19 cellular contexts compared by ENCODE assay signal in the genomic region with DNA sequence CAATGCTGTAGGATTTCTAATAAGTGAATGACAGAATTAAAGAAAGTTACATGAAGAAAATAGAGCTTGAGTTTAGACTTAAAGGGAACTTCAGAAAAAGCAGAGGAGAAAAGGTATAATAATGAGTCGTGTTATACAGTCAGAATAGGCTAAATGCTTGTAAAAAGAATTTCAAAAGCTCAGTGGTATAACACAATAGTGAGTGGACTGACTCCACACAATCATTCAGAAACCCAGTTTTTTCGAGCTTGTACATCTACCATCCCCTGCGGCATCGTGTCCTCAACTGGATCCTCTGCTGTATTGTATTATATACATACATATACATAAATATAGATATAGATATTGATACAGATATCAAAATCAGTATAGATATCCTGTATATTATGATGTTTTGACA. TPM values are rescaled to one million over a fixed set of nuclear protein-coding genes. Genes with fewer than 3 reads are reported as not detected.
A peak's percentile ranks its signal among the peaks of the same experiment; 100 is the strongest.
DNase-seq lines count a peak whose midpoint lies in the region; ATAC-seq and TF ChIP-seq lines count a peak whose summit lies in the region.
"Had no signal": no experiment of that assay in that cellular context is flagged by ENCODE, and none has a peak within 500 bp of the region (broad histone marks: within the 10 kb centered on the region; RNA-seq: fewer than 3 reads in every experiment).

No MANE protein-coding gene starts in this region.

- 97% methylated on average over 4 of the region's 4 CpGs for WGBS in mammary epithelial cell (ENCODE audit: low coverage, missing lambda C conversion rate)

- peaks cover 6% of the 10 kb centered on the region for H3K36me3 Mint-ChIP-seq in MCF 10A (ENCODE audit: insufficient read depth, unreplicated experiment)
- H3K36me3 Mint-ChIP-seq in CD8-positive, alpha-beta memory T cell = peaks cover 7 to 31% (median 12%) of the 10 kb centered on the region in 3 donors

- no peak overlapping the region for H3K4me3 Mint-ChIP-seq in MCF 10A (ENCODE audit: unreplicated experiment)
- H3K4me3 Mint-ChIP-seq in CD8-positive, alpha-beta memory T cell = no peak overlapping the region
- H3K4me3 Mint-ChIP-seq: B cell; CD4-positive, alpha-beta T cell; CD8-positive, alpha-beta T cell had no signal

- TF ChIP-seq CTCF in MCF 10A (IDR thresholded peaks at IDR 0.05; ENCODE audit: unreplicated experiment) (no peak), mammary epithelial cell (conservative IDR thresholded peaks at IDR 0.05 in 1 of 2, IDR thresholded peaks at IDR 0.05 in 1 of 2; ENCODE audit: extremely low read depth in 1 of 2, insufficient read depth in 1 of 2, low read depth in 1 of 2, low read length in 2 of 2) (no peak), RWPE2 (IDR thresholded peaks at IDR 0.05; ENCODE audit: poor library complexity, severe bottlenecking) (no peak), foreskin keratinocyte (conservative IDR thresholded peaks at IDR 0.05) (no peak)

- no peaks in the 10 kb centered on the region for H3K27me3 Mint-ChIP-seq in MCF 10A (ENCODE audit: insufficient read depth, unreplicated experiment)
- no peaks in the 10 kb centered on the region for H3K27me3 Mint-ChIP-seq in CD8-positive, alpha-beta memory T cell
- H3K27me3 Mint-ChIP-seq: B cell; CD4-positive, alpha-beta T cell had no signal

- H3K27ac Mint-ChIP-seq in MCF 10A (ENCODE audit: low read depth, unreplicated experiment) = peak overlapping the region; percentile 2
- peak overlapping the region in 1 of 8 donors; percentile 30 for H3K27ac Mint-ChIP-seq in CD8-positive, alpha-beta memory T cell
- H3K27ac Mint-ChIP-seq: B cell; CD4-positive, alpha-beta T cell; CD8-positive, alpha-beta T cell had no signal

- no peak overlapping the region for H3K9ac ChIP-seq in mammary epithelial cell (ENCODE audit: insufficient read depth, low read length)
- H3K9ac ChIP-seq: BLaER1 treated with 17β-estradiol and CSF1 and Interleukin-3, amounts not matched to agents 10 nM and 100 nM had no signal

- no peak overlapping the region for H3K4me2 ChIP-seq in mammary epithelial cell (ENCODE audit: insufficient read depth, low read depth, low read length)
- H3K4me2 ChIP-seq: BLaER1 treated with 17β-estradiol and CSF1 and Interleukin-3, amounts not matched to agents 10 nM and 100 nM had no signal

- no peak for ATAC-seq in RWPE2 (ENCODE audit: low read depth)
- peak; percentile 39 for ATAC-seq in foreskin keratinocyte
- no peak for ATAC-seq in HG02642 (IDR thresholded peaks at IDR 0.05; ENCODE audit: poor library complexity, unreplicated experiment)
- no peak for ATAC-seq in HG02973 (IDR thresholded peaks at IDR 0.05; ENCODE audit: unreplicated experiment)
- ATAC-seq in GM21381 (IDR thresholded peaks at IDR 0.05; ENCODE audit: unreplicated experiment) = no peak
- ATAC-seq: CD8-positive, alpha-beta T cell had no signal

- H3K4me3 ChIP-seq in mammary epithelial cell (replicated peaks in 1 of 3; ENCODE audit: insufficient read depth in 1 of 3, low read depth in 2 of 3, low read length in 3 of 3) = no peak overlapping the region
- no peak overlapping the region for H3K4me3 ChIP-seq in CD8-positive, alpha-beta memory T cell (ENCODE audit: low read length)
- H3K4me3 ChIP-seq in RWPE2 (ENCODE audit: severe bottlenecking) = no peak overlapping the region
- H3K4me3 ChIP-seq: BLaER1 treated with 17β-estradiol and CSF1 and Interleukin-3, amounts not matched to agents 10 nM and 100 nM had no signal

- H3K27ac ChIP-seq in mammary epithelial cell (ENCODE audit: insufficient read depth, low read depth, low read length) = no peak overlapping the region
- H3K27ac ChIP-seq in CD8-positive, alpha-beta memory T cell (ENCODE audit: low read depth, low read length) = peak overlapping the region; percentile 34
- peak overlapping the region; percentile 58 for H3K27ac ChIP-seq in RWPE2 (ENCODE audit: poor library complexity, severe bottlenecking)
- H3K27ac ChIP-seq in foreskin keratinocyte = no peak overlapping the region
- H3K27ac ChIP-seq: BLaER1 treated with 17β-estradiol and CSF1 and Interleukin-3, amounts not matched to agents 10 nM and 100 nM; C4-2B had no signal

- no peaks in the 10 kb centered on the region for H4K20me1 ChIP-seq in mammary epithelial cell (ENCODE audit: insufficient read depth, low read length)
- H4K20me1 ChIP-seq: BLaER1 treated with 17β-estradiol and CSF1 and Interleukin-3, amounts not matched to agents 10 nM and 100 nM had no signal

- H3K36me3 ChIP-seq in mammary epithelial cell (ENCODE audit: insufficient read depth, low read length) (no peaks in the 10 kb centered on the region), RWPE2 (ENCODE audit: low read depth) (0 out of 2 replicates have a peak, but pooled peaks cover 4% of the 10 kb centered on the region)
- H3K36me3 ChIP-seq in CD8-positive, alpha-beta memory T cell (ENCODE audit: insufficient read depth, low read length) = no peaks in the 10 kb centered on the region
- H3K36me3 ChIP-seq: BLaER1 treated with 17β-estradiol and CSF1 and Interleukin-3, amounts not matched to agents 10 nM and 100 nM had no signal

- H3K9me3 ChIP-seq in mammary epithelial cell (replicated peaks; ENCODE audit: insufficient read depth, low read length) = no peaks in the 10 kb centered on the region
- no peaks in the 10 kb centered on the region for H3K9me3 ChIP-seq in CD8-positive, alpha-beta memory T cell (ENCODE audit: low read length)
- H3K9me3 ChIP-seq in RWPE2 (ENCODE audit: severe bottlenecking) = no peaks in the 10 kb centered on the region

- H2AFZ ChIP-seq in mammary epithelial cell (ENCODE audit: low read depth, low read length) = no peak overlapping the region

- dilution Hi-C loops in mammary epithelial cell (cut with HindIII; ENCODE audit: low sequenced_read_pairs) = no loop called here

- intact Hi-C loops in MCF 10A (cut with micrococcal nuclease) = no loop called here
- intact Hi-C loops in mammary epithelial cell (cut with micrococcal nuclease) = no loop called here

- H3K9me3 Mint-ChIP-seq in MCF 10A (ENCODE audit: unreplicated experiment) = no peaks in the 10 kb centered on the region
- H3K9me3 Mint-ChIP-seq in CD8-positive, alpha-beta memory T cell = peaks cover 0 to 10% (median 0%) of the 10 kb centered on the region in 5 donors
- H3K9me3 Mint-ChIP-seq: CD4-positive, alpha-beta T cell had no signal

- H3K79me2 ChIP-seq in mammary epithelial cell (ENCODE audit: insufficient read depth, low read length) = no peaks in the 10 kb centered on the region

- H3K4me1 Mint-ChIP-seq in MCF 10A (ENCODE audit: insufficient read depth, unreplicated experiment) = no peaks in the 10 kb centered on the region
- peaks cover 0 to 14% (median 9%) of the 10 kb centered on the region in 3 donors for H3K4me1 Mint-ChIP-seq in CD8-positive, alpha-beta memory T cell

- BruUV-seq in MCF 10A (replicated peaks; lab: Mats Ljungman, UMichigan) (no TSS peak), mammary epithelial cell (replicated peaks; lab: Mats Ljungman, UMichigan) (no TSS peak)

- POLR2A ChIA-PET in MCF 10A (lab: Yijun Ruan, JAX) = interaction anchor here (1.0 to 1.2 kb wide), 3 partner anchors 12 to 52 kb away, joined by 3 read pairs; a partner anchor contains a TSS
- POLR2A ChIA-PET in CD8-positive, alpha-beta memory T cell (lab: Charles Lee) = no interaction called here

- H3K4me1 ChIP-seq in mammary epithelial cell (ENCODE audit: insufficient read depth, low read length) (peaks cover 3% of the 10 kb centered on the region), RWPE2 (ENCODE audit: insufficient read depth, poor library complexity, severe bottlenecking) (peaks cover 28% of the 10 kb centered on the region), foreskin keratinocyte (peaks cover 10% of the 10 kb centered on the region)
- H3K4me1 ChIP-seq in CD8-positive, alpha-beta memory T cell (ENCODE audit: insufficient read depth, low read length) = no peaks in the 10 kb centered on the region
- H3K4me1 ChIP-seq: BLaER1 treated with 17β-estradiol and CSF1 and Interleukin-3, amounts not matched to agents 10 nM and 100 nM had no signal

- in situ Hi-C loops in mammary epithelial cell (cut with MboI; ENCODE audit: low sequenced_read_pairs in 2 of 2) = no loop called here

- CTCF ChIA-PET in MCF 10A (lab: Yijun Ruan, JAX) = interaction anchor here (0.5 to 0.7 kb wide), 5 partner anchors 25 to 985 kb away, joined by 3 to 4 read pairs (median 4); no protein-coding TSS in a partner anchor
- CTCF ChIA-PET in mammary epithelial cell (lab: Charles Lee; ENCODE audit: low non-redundant PET) = no interaction called here
- CTCF ChIA-PET in CD8-positive, alpha-beta memory T cell (lab: Charles Lee) = no interaction called here

- DNase-seq in MCF 10A (ENCODE audit: unreplicated experiment) = no peak
- DNase-seq in mammary epithelial cell = no peak
- no peak for DNase-seq in CD8-positive, alpha-beta memory T cell
- DNase-seq in RWPE2 (ENCODE audit: low spot score) = no peak
- DNase-seq in foreskin keratinocyte = no peak
- DNase-seq: 8988T; AML-193; Calu3; CD4-positive, alpha-beta T cell; CD8-positive, alpha-beta T cell; COR-L47; DMS79 treated with DMSO at 0.1 percent for 48 hours; GF-D8 had no signal

- H3K27me3 ChIP-seq in mammary epithelial cell (ENCODE audit: insufficient read depth, low read length) (no peaks in the 10 kb centered on the region), RWPE2 (ENCODE audit: insufficient read depth, poor library complexity, severe bottlenecking) (no peaks in the 10 kb centered on the region), foreskin keratinocyte (no peaks in the 10 kb centered on the region)
- no peaks in the 10 kb centered on the region for H3K27me3 ChIP-seq in CD8-positive, alpha-beta memory T cell (ENCODE audit: insufficient read depth, low read length, poor library complexity, severe bottlenecking)
- H3K27me3 ChIP-seq: BLaER1 treated with 17β-estradiol and CSF1 and Interleukin-3, amounts not matched to agents 10 nM and 100 nM had no signal

RNA-seq across cellular contexts. Expression of a gene that starts 52.2 kb away (rescaled TPM):
- total RNA-seq in MCF 10A (2022) = 23.7 and 28.1 TPM in 2 replicates
- total RNA-seq in mammary epithelial cell = 10 to 100 TPM; 10.8 to 19.9 TPM
- 7.9 TPM for polyA plus RNA-seq in mammary epithelial cell
- 1.0 TPM for polyA minus RNA-seq in mammary epithelial cell
- total RNA-seq in CD8-positive, alpha-beta memory T cell = 10 to 100 TPM; 13.7 to 18.0 TPM
- polyA plus RNA-seq in CD8-positive, alpha-beta memory T cell = 23.5 TPM
- 9.1 and 11.8 TPM in 2 replicates for total RNA-seq in foreskin keratinocyte
- polyA plus RNA-seq in foreskin keratinocyte = 11.2 and 13.3 TPM in 2 replicates

Comparison
In these comparisons a context has a peak if more than half of its experiments do, and no peak if none do; other contexts are left out.
1. H3K27ac ChIP-seq: peak in CD8-positive, alpha-beta memory T cell (single experiment) and RWPE2 (single experiment); none in mammary epithelial cell (single experiment) and foreskin keratinocyte (single experiment).